8 cellular contexts compared by ENCODE assay signal in genomic region chr2:54680397-54681032, GRCh38. TPM values are rescaled to one million over a fixed set of nuclear protein-coding genes. Genes with fewer than 3 reads are reported as not detected.
DNase-seq lines count a peak whose midpoint lies in the region; ATAC-seq and TF ChIP-seq lines count a peak whose summit lies in the region.

No MANE protein-coding gene starts in this region.

- WGBS in esophagus squamous epithelium, 2 donors, result 60 to 68% methylated on average over 4 to 6 of the region's 6 CpGs

- H3K36me3 ChIP-seq in esophagus squamous epithelium, result no peaks in the 10 kb centered on the region
- H3K36me3 ChIP-seq in upper lobe of right lung, result no peaks in the 10 kb centered on the region

- H3K27ac ChIP-seq in esophagus squamous epithelium (no peak overlapping the region), upper lobe of right lung (no peak overlapping the region)

- peaks cover 30% of the 10 kb centered on the region for H3K27me3 Mint-ChIP-seq in dendritic cell treated with granulocyte-macrophage colony-stimulating factor and Interleukin-4, amounts not matched to agents 40 ng/mL and 50 ng/mL, for 4 days

- H3K4me1 Mint-ChIP-seq in dendritic cell treated with granulocyte-macrophage colony-stimulating factor and Interleukin-4, amounts not matched to agents 40 ng/mL and 50 ng/mL, for 4 days (ENCODE audit: low read depth), result peaks cover 16% of the 10 kb centered on the region

- no peaks in the 10 kb centered on the region for H3K9me3 ChIP-seq in esophagus squamous epithelium
- H3K9me3 ChIP-seq in upper lobe of right lung, result no peaks in the 10 kb centered on the region

- no peak overlapping the region for H3K4me3 ChIP-seq in esophagus squamous epithelium
- H3K4me3 ChIP-seq in upper lobe of right lung, result no peak overlapping the region

- H3K36me3 Mint-ChIP-seq in dendritic cell treated with granulocyte-macrophage colony-stimulating factor and Interleukin-4, amounts not matched to agents 40 ng/mL and 50 ng/mL, for 4 days (ENCODE audit: low read depth), result peaks cover 6% of the 10 kb centered on the region

- peak overlapping the region; percentile 67 for H3K27ac Mint-ChIP-seq in dendritic cell treated with granulocyte-macrophage colony-stimulating factor and Interleukin-4, amounts not matched to agents 40 ng/mL and 50 ng/mL, for 4 days

- H3K4me1 ChIP-seq in esophagus squamous epithelium, result peaks cover 0 to 7% (median 2%) of the 10 kb centered on the region in 3 donors
- H3K4me1 ChIP-seq in upper lobe of right lung, result no peaks in the 10 kb centered on the region

- TF ChIP-seq POLR2A in GM18505 (IDR thresholded peaks at IDR 0.05; ENCODE audit: borderline replicate concordance, extremely low read depth, insufficient read depth, insufficient read length), result no peak
- TF ChIP-seq POLR2A in esophagus squamous epithelium (IDR thresholded peaks at IDR 0.05), result no peak

- intact Hi-C loops in dendritic cell treated with granulocyte-macrophage colony-stimulating factor and Interleukin-4, amounts not matched to agents 40 ng/mL and 50 ng/mL, for 4 days (cut with micrococcal nuclease), result no loop called here
- intact Hi-C loops in esophagus squamous epithelium (cut with DNase I) (no loop called here), upper lobe of right lung (cut with DNase I) (no loop called here)

- TF ChIP-seq CTCF in esophagus squamous epithelium (IDR thresholded peaks at IDR 0.05) (no peak), upper lobe of right lung (IDR thresholded peaks at IDR 0.05) (no peak)

- H3K9me3 Mint-ChIP-seq in dendritic cell treated with granulocyte-macrophage colony-stimulating factor and Interleukin-4, amounts not matched to agents 40 ng/mL and 50 ng/mL, for 4 days, result peaks cover 31% of the 10 kb centered on the region

- H3K27me3 ChIP-seq in esophagus squamous epithelium (no peaks in the 10 kb centered on the region), upper lobe of right lung (no peaks in the 10 kb centered on the region)

- no peak overlapping the region for H3K4me3 Mint-ChIP-seq in dendritic cell treated with granulocyte-macrophage colony-stimulating factor and Interleukin-4, amounts not matched to agents 40 ng/mL and 50 ng/mL, for 4 days

- ATAC-seq in GM18505 (IDR thresholded peaks at IDR 0.05; ENCODE audit: unreplicated experiment) (peak; percentile 77), GM21576 (IDR thresholded peaks at IDR 0.05; ENCODE audit: unreplicated experiment) (peak; percentile 42), upper lobe of right lung (no peak)

- DNase-seq in M059J (ENCODE audit: low read depth), result peak; percentile 75
- no peak for DNase-seq in esophagus squamous epithelium (lab: John Stamatoyannopoulos, UW)
- no peak for DNase-seq in NCI-H510A (lab: John Stamatoyannopoulos, UW)
- DNase-seq in upper lobe of right lung, result no peak
- no peak for DNase-seq in SW 1271 (lab: John Stamatoyannopoulos, UW)

RNA-seq across cellular contexts. Expression of gene EML6, which starts 42.9 kb away (rescaled TPM):
- 1.6 and 1.7 TPM in 2 replicates for total RNA-seq in M059J (2014; rRNA removed; shearing (Covaris generic))
- 1 to 10 TPM; 1.2 to 4.4 (median 3.1) TPM for total RNA-seq in esophagus squamous epithelium
- total RNA-seq in upper lobe of right lung, result 1.4 TPM
